Comparison of ENCODE assay signal across 8 cellular contexts in genomic region chr2:226799211-226799975, GRCh38. TPM values are rescaled to one million over a fixed set of nuclear protein-coding genes. Genes with fewer than 3 reads are reported as not detected.
A peak's percentile ranks its signal among the peaks of the same experiment; 100 is the strongest.
DNase-seq lines count a peak whose midpoint lies in the region; ATAC-seq and TF ChIP-seq lines count a peak whose summit lies in the region.

TSS of gene IRS1 (minus strand) at chr2:226799820. CDS start at chr2:226798738, 1,082 bp downstream.

- no peaks in the 10 kb centered on the region for H3K9me3 Mint-ChIP-seq in WTC11
- H3K9me3 Mint-ChIP-seq in chondrocyte (ENCODE audit: low read depth): no peaks in the 10 kb centered on the region

- no peaks in the 10 kb centered on the region for H3K27me3 Mint-ChIP-seq in WTC11 (ENCODE audit: low read depth)
- no peaks in the 10 kb centered on the region for H3K27me3 Mint-ChIP-seq in chondrocyte (ENCODE audit: low read depth)

- ATAC-seq in HG02763 (IDR thresholded peaks at IDR 0.05; ENCODE audit: unreplicated experiment) (peak; percentile 32), WTC11 (peak; percentile 17)

- CTCF ChIA-PET in WTC11 (lab: Charles Lee): interaction anchor here (0.6 to 1.5 kb wide), 11 partner anchors 10 to 1137 kb away, joined by 3 to 5 read pairs (median 3); no protein-coding TSS in a partner anchor

- POLR2A ChIA-PET in WTC11 (lab: Charles Lee): interaction anchor here (0.6 to 2.3 kb wide), 6 partner anchors 9 to 1070 kb away, joined by 3 to 11 read pairs (median 5); partner anchors contain the start of gene RHBDD1

- peak within 1 kb of the TSS; percentile 85 for H3K4me3 Mint-ChIP-seq in WTC11
- peak within 1 kb of the TSS; percentile 79 for H3K4me3 Mint-ChIP-seq in chondrocyte (ENCODE audit: unreplicated experiment)

- H3K36me3 Mint-ChIP-seq in WTC11 (peaks cover 16% of the 10 kb centered on the region), chondrocyte (ENCODE audit: low read depth) (peaks cover 5% of the 10 kb centered on the region)

- TF ChIP-seq CTCF in WTC11 (IDR thresholded peaks at IDR 0.05) (no peak), chondrocyte (IDR thresholded peaks at IDR 0.05) (no peak)

- peaks cover 46% of the 10 kb centered on the region for H3K4me1 Mint-ChIP-seq in WTC11
- peaks cover 37% of the 10 kb centered on the region for H3K4me1 Mint-ChIP-seq in chondrocyte (ENCODE audit: low read depth)

- H3K27ac Mint-ChIP-seq in WTC11 (peak within 1 kb of the TSS; percentile 49; the same call in 1 of the 2 replicates), chondrocyte (ENCODE audit: unreplicated experiment) (peak within 1 kb of the TSS; percentile 39)

- peak; percentile 60 to 70 for DNase-seq in NCI-H524 (lab: John Stamatoyannopoulos, UW)
- no peak for DNase-seq in NCI-H524 treated with DMSO at 0.1 percent for 48 hours (lab: John Stamatoyannopoulos, UW)
- DNase-seq in NCI-H2029 (lab: John Stamatoyannopoulos, UW): peak; percentile 21
- peak; percentile 72 for DNase-seq in WTC11 (ENCODE audit: low spot score)
- no peak for DNase-seq in chondrocyte (ENCODE audit: low spot score)
- peak; percentile 84 for DNase-seq in kidney tubule cell (ENCODE audit: low spot score)
- DNase-seq in stimulated activated CD4-positive, alpha-beta T cell treated with anti-CD3 and anti-CD28 coated beads, Interleukin-2, amount 100 ng/mL, for 24 hours: peak; percentile 62 to 71

TF ChIP-seq in WTC11, 78 proteins besides CTCF, POLR2A, EP300 and RAD21 (continues in another document):
- TF ChIP-seq MXD4 (CRISPR knock-in tag; IDR thresholded peaks at IDR 0.05; ENCODE audit: borderline replicate concordance) (no peak), ESRRA (CRISPR knock-in tag; IDR thresholded peaks at IDR 0.05; ENCODE audit: borderline replicate concordance) (no peak), ZNF423 (CRISPR knock-in tag; IDR thresholded peaks at IDR 0.05) (no peak), SOX15 (CRISPR knock-in tag; IDR thresholded peaks at IDR 0.05) (no peak), GRHL2 (CRISPR knock-in tag; IDR thresholded peaks at IDR 0.05; ENCODE audit: insufficient replicate concordance, severe bottlenecking) (no peak), NR3C1 (CRISPR knock-in tag; conservative IDR thresholded peaks at IDR 0.05; ENCODE audit: low read depth) (no peak), RORB (CRISPR knock-in tag; IDR thresholded peaks at IDR 0.05) (no peak), PRRX2 (CRISPR knock-in tag; IDR thresholded peaks at IDR 0.05) (no peak), ZNF121 (CRISPR knock-in tag; IDR thresholded peaks at IDR 0.05) (no peak), ATF1 (CRISPR knock-in tag; IDR thresholded peaks at IDR 0.05) (no peak), ZNF263 (CRISPR knock-in tag; IDR thresholded peaks at IDR 0.05; ENCODE audit: low read depth) (peak; percentile 74), ZNF396 (CRISPR knock-in tag; IDR thresholded peaks at IDR 0.05; ENCODE audit: borderline replicate concordance) (no peak), CBFB (CRISPR knock-in tag; IDR thresholded peaks at IDR 0.05; ENCODE audit: low read depth) (no peak), ATF6 (CRISPR knock-in tag; IDR thresholded peaks at IDR 0.05) (no peak), ZNF317 (CRISPR knock-in tag; IDR thresholded peaks at IDR 0.05; ENCODE audit: borderline replicate concordance, low read depth) (no peak)
- TF ChIP-seq, protein P1, sequence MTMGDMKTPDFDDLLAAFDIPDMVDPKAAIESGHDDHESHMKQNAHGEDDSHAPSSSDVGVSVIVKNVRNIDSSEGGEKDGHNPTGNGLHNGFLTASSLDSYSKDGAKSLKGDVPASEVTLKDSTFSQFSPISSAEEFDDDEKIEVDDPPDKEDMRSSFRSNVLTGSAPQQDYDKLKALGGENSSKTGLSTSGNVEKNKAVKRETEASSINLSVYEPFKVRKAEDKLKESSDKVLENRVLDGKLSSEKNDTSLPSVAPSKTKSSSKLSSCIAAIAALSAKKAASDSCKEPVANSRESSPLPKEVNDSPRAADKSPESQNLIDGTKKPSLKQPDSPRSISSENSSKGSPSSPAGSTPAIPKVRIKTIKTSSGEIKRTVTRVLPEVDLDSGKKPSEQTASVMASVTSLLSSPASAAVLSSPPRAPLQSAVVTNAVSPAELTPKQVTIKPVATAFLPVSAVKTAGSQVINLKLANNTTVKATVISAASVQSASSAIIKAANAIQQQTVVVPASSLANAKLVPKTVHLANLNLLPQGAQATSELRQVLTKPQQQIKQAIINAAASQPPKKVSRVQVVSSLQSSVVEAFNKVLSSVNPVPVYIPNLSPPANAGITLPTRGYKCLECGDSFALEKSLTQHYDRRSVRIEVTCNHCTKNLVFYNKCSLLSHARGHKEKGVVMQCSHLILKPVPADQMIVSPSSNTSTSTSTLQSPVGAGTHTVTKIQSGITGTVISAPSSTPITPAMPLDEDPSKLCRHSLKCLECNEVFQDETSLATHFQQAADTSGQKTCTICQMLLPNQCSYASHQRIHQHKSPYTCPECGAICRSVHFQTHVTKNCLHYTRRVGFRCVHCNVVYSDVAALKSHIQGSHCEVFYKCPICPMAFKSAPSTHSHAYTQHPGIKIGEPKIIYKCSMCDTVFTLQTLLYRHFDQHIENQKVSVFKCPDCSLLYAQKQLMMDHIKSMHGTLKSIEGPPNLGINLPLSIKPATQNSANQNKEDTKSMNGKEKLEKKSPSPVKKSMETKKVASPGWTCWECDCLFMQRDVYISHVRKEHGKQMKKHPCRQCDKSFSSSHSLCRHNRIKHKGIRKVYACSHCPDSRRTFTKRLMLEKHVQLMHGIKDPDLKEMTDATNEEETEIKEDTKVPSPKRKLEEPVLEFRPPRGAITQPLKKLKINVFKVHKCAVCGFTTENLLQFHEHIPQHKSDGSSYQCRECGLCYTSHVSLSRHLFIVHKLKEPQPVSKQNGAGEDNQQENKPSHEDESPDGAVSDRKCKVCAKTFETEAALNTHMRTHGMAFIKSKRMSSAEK (CRISPR knock-in tag; IDR thresholded peaks at IDR 0.05; ENCODE audit: borderline replicate concordance): no peak
- TF ChIP-seq, protein P2, sequence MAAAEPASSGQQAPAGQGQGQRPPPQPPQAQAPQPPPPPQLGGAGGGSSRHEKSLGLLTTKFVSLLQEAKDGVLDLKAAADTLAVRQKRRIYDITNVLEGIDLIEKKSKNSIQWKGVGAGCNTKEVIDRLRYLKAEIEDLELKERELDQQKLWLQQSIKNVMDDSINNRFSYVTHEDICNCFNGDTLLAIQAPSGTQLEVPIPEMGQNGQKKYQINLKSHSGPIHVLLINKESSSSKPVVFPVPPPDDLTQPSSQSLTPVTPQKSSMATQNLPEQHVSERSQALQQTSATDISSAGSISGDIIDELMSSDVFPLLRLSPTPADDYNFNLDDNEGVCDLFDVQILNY (CRISPR knock-in tag; IDR thresholded peaks at IDR 0.05): peak; percentile 31; the same call in 1 of the 2 replicates
- TF ChIP-seq, protein P3, sequence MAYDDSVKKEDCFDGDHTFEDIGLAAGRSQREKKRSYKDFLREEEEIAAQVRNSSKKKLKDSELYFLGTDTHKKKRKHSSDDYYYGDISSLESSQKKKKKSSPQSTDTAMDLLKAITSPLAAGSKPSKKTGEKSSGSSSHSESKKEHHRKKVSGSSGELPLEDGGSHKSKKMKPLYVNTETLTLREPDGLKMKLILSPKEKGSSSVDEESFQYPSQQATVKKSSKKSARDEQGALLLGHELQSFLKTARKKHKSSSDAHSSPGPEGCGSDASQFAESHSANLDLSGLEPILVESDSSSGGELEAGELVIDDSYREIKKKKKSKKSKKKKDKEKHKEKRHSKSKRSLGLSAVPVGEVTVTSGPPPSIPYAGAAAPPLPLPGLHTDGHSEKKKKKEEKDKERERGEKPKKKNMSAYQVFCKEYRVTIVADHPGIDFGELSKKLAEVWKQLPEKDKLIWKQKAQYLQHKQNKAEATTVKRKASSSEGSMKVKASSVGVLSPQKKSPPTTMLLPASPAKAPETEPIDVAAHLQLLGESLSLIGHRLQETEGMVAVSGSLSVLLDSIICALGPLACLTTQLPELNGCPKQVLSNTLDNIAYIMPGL (CRISPR knock-in tag; IDR thresholded peaks at IDR 0.05): 0 out of 2 replicates have a peak, but pooled peaks have one; percentile 15
- TF ChIP-seq, protein P4, sequence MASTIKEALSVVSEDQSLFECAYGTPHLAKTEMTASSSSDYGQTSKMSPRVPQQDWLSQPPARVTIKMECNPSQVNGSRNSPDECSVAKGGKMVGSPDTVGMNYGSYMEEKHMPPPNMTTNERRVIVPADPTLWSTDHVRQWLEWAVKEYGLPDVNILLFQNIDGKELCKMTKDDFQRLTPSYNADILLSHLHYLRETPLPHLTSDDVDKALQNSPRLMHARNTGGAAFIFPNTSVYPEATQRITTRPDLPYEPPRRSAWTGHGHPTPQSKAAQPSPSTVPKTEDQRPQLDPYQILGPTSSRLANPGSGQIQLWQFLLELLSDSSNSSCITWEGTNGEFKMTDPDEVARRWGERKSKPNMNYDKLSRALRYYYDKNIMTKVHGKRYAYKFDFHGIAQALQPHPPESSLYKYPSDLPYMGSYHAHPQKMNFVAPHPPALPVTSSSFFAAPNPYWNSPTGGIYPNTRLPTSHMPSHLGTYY (CRISPR knock-in tag; IDR thresholded peaks at IDR 0.05): no peak
- TF ChIP-seq, protein P5, sequence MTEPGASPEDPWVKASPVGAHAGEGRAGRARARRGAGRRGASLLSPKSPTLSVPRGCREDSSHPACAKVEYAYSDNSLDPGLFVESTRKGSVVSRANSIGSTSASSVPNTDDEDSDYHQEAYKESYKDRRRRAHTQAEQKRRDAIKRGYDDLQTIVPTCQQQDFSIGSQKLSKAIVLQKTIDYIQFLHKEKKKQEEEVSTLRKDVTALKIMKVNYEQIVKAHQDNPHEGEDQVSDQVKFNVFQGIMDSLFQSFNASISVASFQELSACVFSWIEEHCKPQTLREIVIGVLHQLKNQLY (CRISPR knock-in tag; IDR thresholded peaks at IDR 0.05): no peak

RNA-seq across cellular contexts. Expression of gene IRS1, which starts in this region (rescaled TPM):
- total RNA-seq in WTC11 (2021): 18.2 to 22.9 TPM (median 18.6 TPM) in 3 replicates
- 5.8 to 12.4 TPM (median 12.0 TPM) in 3 replicates for total RNA-seq in chondrocyte

Comparison
In these comparisons a context has a peak if more than half of its experiments do, and no peak if none do; other contexts are left out.
1. DNase-seq: peak in NCI-H524 (2 of 2), NCI-H2029 (single experiment), WTC11 (single experiment), kidney tubule cell (single experiment) and stimulated activated CD4-positive, alpha-beta T cell treated with anti-CD3 and anti-CD28 coated beads, Interleukin-2, amount 100 ng/mL, for 24 hours (2 of 2); none in NCI-H524 treated with DMSO at 0.1 percent for 48 hours (single experiment) and chondrocyte (single experiment).